8 cellular contexts compared by ENCODE assay signal in the genomic region with DNA sequence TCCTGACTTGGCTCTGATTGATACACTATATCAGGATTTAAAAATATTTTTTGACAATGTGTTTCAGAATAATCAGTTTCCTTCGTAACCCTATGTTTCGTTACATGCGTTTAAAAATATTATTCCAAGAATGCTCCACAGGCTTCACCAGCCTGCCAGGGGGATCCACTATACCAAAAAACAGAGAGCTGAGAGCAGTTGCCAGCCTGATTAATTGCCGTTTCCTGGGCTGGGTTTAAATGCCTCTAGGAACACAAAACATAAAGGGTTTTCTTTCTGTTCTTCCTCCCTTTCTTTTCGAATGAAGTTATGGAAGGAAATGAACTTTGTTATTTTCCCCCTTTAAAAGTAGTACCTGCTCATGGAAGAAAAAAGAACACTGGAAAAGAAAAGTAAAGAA. TPM values are rescaled to one million over a fixed set of nuclear protein-coding genes. Genes with fewer than 3 reads are reported as not detected.
DNase-seq lines count a peak whose midpoint lies in the region; ATAC-seq and TF ChIP-seq lines count a peak whose summit lies in the region.

No MANE protein-coding gene starts in this region.

- no peak for TF ChIP-seq POLR2A in prostate gland (IDR thresholded peaks at IDR 0.05)

- H3K4me3 ChIP-seq in GM12865 (ENCODE audit: low read depth, low read length): peak overlapping the region; percentile 35
- peak overlapping the region; percentile 44 for H3K4me3 ChIP-seq in SJCRH30
- peak overlapping the region in 1 of 2 donors; percentile 34 for H3K4me3 ChIP-seq in esophagus (ENCODE audit: low read depth in 1 of 2, low read length in 2 of 2)
- H3K4me3 ChIP-seq in prostate gland: peak overlapping the region in 1 of 2 donors; percentile 8

- H3K4me1 ChIP-seq in SJCRH30 (peaks cover 37% of the 10 kb centered on the region), esophagus (ENCODE audit: control insufficient read depth in 2 of 2, insufficient read depth in 2 of 2, low read length in 1 of 2) (peaks cover 4 to 13% of the 10 kb centered on the region in 2 donors), prostate gland (replicated peaks) (peaks cover 15% of the 10 kb centered on the region)

- ATAC-seq in GM21515 (IDR thresholded peaks at IDR 0.05; ENCODE audit: unreplicated experiment): no peak

- H3K9me3 ChIP-seq in SJCRH30 (replicated peaks) (no peaks in the 10 kb centered on the region), esophagus (ENCODE audit: control insufficient read depth in 2 of 2, insufficient read depth in 1 of 2, low read depth in 1 of 2, low read length in 1 of 2) (no peaks in the 10 kb centered on the region), prostate gland (no peaks in the 10 kb centered on the region)

- TF ChIP-seq CTCF in GM12865 (IDR thresholded peaks at IDR 0.05; ENCODE audit: insufficient read depth, low read depth, low read length, missing control alignments) (no peak), prostate gland (IDR thresholded peaks at IDR 0.05) (no peak)

- 46 to 55% methylated on average over 5 of the region's 5 CpGs for WGBS in esophagus, 2 donors
- WGBS in prostate gland: 44% methylated on average over 5 of the region's 5 CpGs

- intact Hi-C loops in prostate gland (cut with DNase I): loop anchor here (2.0 kb wide), 1 partner anchor 69 kb away; no protein-coding TSS in a partner anchor

- no peak for DNase-seq in GM12865 (ENCODE audit: low read depth)
- DNase-seq in SJCRH30: no peak
- no peak for DNase-seq in prostate gland (ENCODE audit: low spot score)
- no peak for DNase-seq in NCI-H1092 treated with DMSO at 0.1 percent for 48 hours (lab: John Stamatoyannopoulos, UW)
- no peak for DNase-seq in SW480 (ENCODE audit: low spot score)
- DNase-seq in stimulated activated CD4-positive, alpha-beta T cell treated with anti-CD3 and anti-CD28 coated beads, Interleukin-4, amount 100 ng/mL, for 24 hours: no peak

- 0 out of 2 replicates have a peak, but pooled peaks cover 2% of the 10 kb centered on the region for H3K36me3 ChIP-seq in SJCRH30
- no peaks in the 10 kb centered on the region for H3K36me3 ChIP-seq in esophagus (ENCODE audit: control insufficient read depth in 2 of 2, insufficient read depth in 2 of 2, low read length in 1 of 2)
- H3K36me3 ChIP-seq in prostate gland: no peaks in the 10 kb centered on the region

- H3K27ac ChIP-seq in SJCRH30 (peak overlapping the region; percentile 73), esophagus (ENCODE audit: low read depth in 2 of 2, low read length in 1 of 2) (peak overlapping the region; percentile 90 to 95), prostate gland (peak overlapping the region; percentile 71 to 76)

- H3K27me3 ChIP-seq in SJCRH30 (no peaks in the 10 kb centered on the region), esophagus (ENCODE audit: control insufficient read depth in 1 of 2, insufficient read depth in 2 of 2, low read length in 2 of 2) (no peaks in the 10 kb centered on the region), prostate gland (replicated peaks; ENCODE audit: insufficient read depth) (no peaks in the 10 kb centered on the region)

RNA-seq across cellular contexts. Expression of a gene that starts 47.9 kb away (rescaled TPM):
- total RNA-seq in SJCRH30 (2014; rRNA removed; shearing (Covaris generic)): 53.3 and 61.5 TPM in 2 replicates
- polyA plus RNA-seq in esophagus: 10 to 100 TPM; 58.9 to 69.5 TPM
- total RNA-seq in prostate gland: 10 to 100 TPM; 66.1 to 73.1 TPM
